8 cellular contexts compared by ENCODE assay signal in the genomic region with DNA sequence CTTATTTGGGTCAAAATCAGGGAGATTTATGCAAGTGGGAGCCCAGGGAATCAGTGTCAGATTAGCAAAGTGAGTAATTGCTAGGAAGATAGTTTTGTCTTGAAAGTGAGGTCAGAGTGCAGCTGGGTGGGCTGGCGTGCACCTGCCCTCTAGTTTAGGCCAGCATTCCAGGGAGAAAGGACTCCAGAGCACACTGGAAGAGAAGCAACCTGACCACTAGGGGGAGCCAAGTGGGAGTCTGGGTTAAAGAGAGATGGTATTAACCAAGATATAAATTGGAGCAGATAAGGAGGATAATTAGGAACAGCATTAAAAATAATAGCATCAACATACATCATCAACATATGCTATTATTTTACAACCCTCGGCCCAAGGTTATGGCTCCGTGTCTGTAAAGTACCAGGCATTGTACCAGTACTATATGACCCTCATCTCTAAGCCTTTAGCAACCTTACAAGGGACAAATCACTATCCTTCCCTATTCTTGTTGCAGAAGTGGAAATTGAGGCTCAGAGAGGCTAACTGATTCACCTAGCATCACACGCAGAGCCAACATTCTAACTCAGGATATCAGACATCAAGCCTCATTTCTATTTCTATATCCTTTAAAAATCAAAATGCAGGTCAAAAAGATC. TPM values are rescaled to one million over a fixed set of nuclear protein-coding genes. Genes with fewer than 3 reads are reported as not detected.
DNase-seq lines count a peak whose midpoint lies in the region; ATAC-seq, FAIRE-seq and TF ChIP-seq lines count a peak whose summit lies in the region.

No MANE protein-coding gene starts in this region.

- no peaks in the 10 kb centered on the region for H3K79me2 ChIP-seq in neural progenitor cell (ENCODE audit: low read depth)

- H3K27me3 ChIP-seq in bronchial epithelial cell (ENCODE audit: control insufficient read depth, insufficient read depth, low read length) = no peaks in the 10 kb centered on the region
- no peaks in the 10 kb centered on the region for H3K27me3 ChIP-seq in neural progenitor cell
- H3K27me3 ChIP-seq in aorta (ENCODE audit: control insufficient read depth in 1 of 2, insufficient read depth in 2 of 2, low read length in 1 of 2) = no peaks in the 10 kb centered on the region

- DNase-seq in COR-L47 (lab: John Stamatoyannopoulos, UW) (peak; percentile 39), H4 (ENCODE audit: low spot score) (peak; percentile 42), NCI-H524 treated with DMSO at 0.1 percent for 48 hours (lab: John Stamatoyannopoulos, UW) (peak; percentile 17), bronchial epithelial cell (ENCODE audit: low read depth) (peak; percentile 55), neural progenitor cell (ENCODE audit: low spot score) (peak; percentile 84), aorta (no peak), ureter (ENCODE audit: low spot score) (no peak)

- no peaks in the 10 kb centered on the region for H3K4me1 ChIP-seq in neural progenitor cell
- H3K4me1 ChIP-seq in aorta (ENCODE audit: control insufficient read depth in 1 of 2, insufficient read depth in 2 of 2, low read length in 2 of 2) = no peaks in the 10 kb centered on the region

- H3K4me3 ChIP-seq in bronchial epithelial cell (ENCODE audit: low read depth, low read length) = no peak overlapping the region
- H3K4me3 ChIP-seq in neural progenitor cell = no peak overlapping the region
- no peak overlapping the region for H3K4me3 ChIP-seq in aorta (ENCODE audit: low read length in 2 of 2)

- H3K27ac Mint-ChIP-seq in neural progenitor cell = no peak overlapping the region

- H3K27ac ChIP-seq in neural progenitor cell = no peak overlapping the region
- H3K27ac ChIP-seq in aorta (ENCODE audit: low read depth in 1 of 2, low read length in 2 of 2) = no peak overlapping the region

- no peaks in the 10 kb centered on the region for H3F3A ChIP-seq in neural progenitor cell (ENCODE audit: low read depth)

- intact Hi-C loops in aorta (cut with DNase I) = no loop called here

- peaks cover 4% of the 10 kb centered on the region for H3K4me1 Mint-ChIP-seq in neural progenitor cell

- peaks cover 7% of the 10 kb centered on the region for H3K27me3 Mint-ChIP-seq in neural progenitor cell (ENCODE audit: insufficient read depth, low read depth)

- no peak for FAIRE-seq in bronchial epithelial cell (lab: Jason Lieb, UNC)

- no peaks in the 10 kb centered on the region for H3K36me3 Mint-ChIP-seq in neural progenitor cell

- H3K9me3 ChIP-seq in neural progenitor cell (ENCODE audit: low read depth) (no peaks in the 10 kb centered on the region), aorta (ENCODE audit: control insufficient read depth, low read length) (no peaks in the 10 kb centered on the region)

- peak; percentile 74 for TF ChIP-seq CTCF in bronchial epithelial cell (IDR thresholded peaks at IDR 0.05; ENCODE audit: insufficient read depth, low read length, severe bottlenecking)
- peak; percentile 90 for TF ChIP-seq CTCF in neural progenitor cell (IDR thresholded peaks at IDR 0.05)

- H3K9me3 Mint-ChIP-seq in neural progenitor cell = no peaks in the 10 kb centered on the region

- 75 to 79% methylated on average over 4 of the region's 4 CpGs for WGBS in aorta, 2 donors

- H3K36me3 ChIP-seq in bronchial epithelial cell (ENCODE audit: control insufficient read depth, insufficient read depth, low read length) (no peaks in the 10 kb centered on the region), neural progenitor cell (no peaks in the 10 kb centered on the region), aorta (ENCODE audit: control insufficient read depth in 1 of 2, insufficient read depth in 2 of 2, low read length in 1 of 2) (no peaks in the 10 kb centered on the region)

- no peak overlapping the region for H3K4me2 ChIP-seq in neural progenitor cell

- no peak for ATAC-seq in aorta (ENCODE audit: low FRiP score)
- ATAC-seq in HG02759 (IDR thresholded peaks at IDR 0.05; ENCODE audit: unreplicated experiment) = no peak

- H3K9ac ChIP-seq in neural progenitor cell = no peak overlapping the region

- H4K20me1 ChIP-seq in neural progenitor cell (ENCODE audit: low read depth) = no peaks in the 10 kb centered on the region

- no peak overlapping the region for H3K4me3 Mint-ChIP-seq in neural progenitor cell

- H2AFZ ChIP-seq in neural progenitor cell (replicated peaks) = no peak overlapping the region

RNA-seq across cellular contexts. Expression of gene SLC2A10, which starts 57.8 kb away (rescaled TPM):
- total RNA-seq in H4 (2014; rRNA removed; shearing (Covaris generic)) = 3.2 and 3.9 TPM in 2 replicates
- total RNA-seq in bronchial epithelial cell (19.2 and 30.2 TPM in 2 replicates), neural progenitor cell (ENCODE audit: low replicate concordance) (9.2 and 9.6 TPM in 2 replicates), aorta (10 to 100 TPM; 13.9 to 25.6 TPM), ureter (25.9 TPM)
- polyA plus RNA-seq in aorta = 1 to 10 TPM; 3.5 to 9.7 TPM

Comparison
In these comparisons a context has a peak if more than half of its experiments do, and no peak if none do; other contexts are left out.
1. DNase-seq: peak in COR-L47 (single experiment), H4 (single experiment), NCI-H524 treated with DMSO at 0.1 percent for 48 hours (single experiment), bronchial epithelial cell (single experiment) and neural progenitor cell (single experiment); none in aorta (0 of 2) and ureter (single experiment).